Comparison of ENCODE assay signal across 8 cellular contexts in genomic region chr5:150781706-150782614, GRCh38. TPM values are rescaled to one million over a fixed set of nuclear protein-coding genes. Genes with fewer than 3 reads are reported as not detected.
DNase-seq lines count a peak whose midpoint lies in the region; ATAC-seq and TF ChIP-seq lines count a peak whose summit lies in the region.

No MANE protein-coding gene starts in this region.

- no peaks in the 10 kb centered on the region for H3K36me3 ChIP-seq in gastrocnemius medialis

- in situ Hi-C loops in gastrocnemius medialis (cut with MboI; ENCODE audit: low sequenced_read_pairs in 4 of 4): no loop called here

- DNase-seq in ELR (ENCODE audit: low read depth) (peak; percentile 93), T1000 (lab: John Stamatoyannopoulos, UW) (peak; percentile 59), fibroblast of villous mesenchyme (ENCODE audit: low read depth) (peak; percentile 99), gastrocnemius medialis (peak; percentile 55 to 77), glomerular visceral epithelial cell (ENCODE audit: extremely low spot score) (no peak)

- ATAC-seq in gastrocnemius medialis: peak; percentile 67
- no peak for ATAC-seq in HG03469 (IDR thresholded peaks at IDR 0.05; ENCODE audit: unreplicated experiment)
- ATAC-seq in HG02642 (IDR thresholded peaks at IDR 0.05; ENCODE audit: poor library complexity, unreplicated experiment): no peak
- no peak for ATAC-seq in GM18909 (IDR thresholded peaks at IDR 0.05; ENCODE audit: poor library complexity, unreplicated experiment)

- H3K4me3 ChIP-seq in fibroblast of villous mesenchyme (ENCODE audit: low read depth, low read length) (peak overlapping the region; percentile 95), gastrocnemius medialis (peak overlapping the region; percentile 38 to 91 (median 76))

- H3K4me1 ChIP-seq in gastrocnemius medialis: peaks cover 21 to 31% of the 10 kb centered on the region in 2 donors

- intact Hi-C loops in gastrocnemius medialis (cut with DNase I; ENCODE audit: low total_unique reads): loop anchor here (10.0 kb wide), 1 partner anchor 333 kb away; no protein-coding TSS in a partner anchor

- TF ChIP-seq CTCF in fibroblast of villous mesenchyme (IDR thresholded peaks at IDR 0.05; ENCODE audit: insufficient read depth, low read depth, low read length): no peak
- no peak for TF ChIP-seq CTCF in gastrocnemius medialis (IDR thresholded peaks at IDR 0.05 in 4 of 5, conservative IDR thresholded peaks at IDR 0.05 in 1 of 5)

- no peaks in the 10 kb centered on the region for H3K9me3 ChIP-seq in gastrocnemius medialis

- peak overlapping the region; percentile 81 to 87 (median 84) for H3K27ac ChIP-seq in gastrocnemius medialis

- peak; percentile 37 to 73 for TF ChIP-seq POLR2A in gastrocnemius medialis (IDR thresholded peaks at IDR 0.05)

- no peaks in the 10 kb centered on the region for H3K27me3 ChIP-seq in gastrocnemius medialis

RNA-seq across cellular contexts. Expression of gene SMIM3, which starts 3.4 kb away (rescaled TPM):
- 41.5 and 49.9 TPM in 2 replicates for total RNA-seq in fibroblast of villous mesenchyme
- total RNA-seq in gastrocnemius medialis: 10 to 100 TPM; 14.2 to 17.9 (median 15.4) TPM

RNA-seq across cellular contexts. Expression of gene DCTN4, which starts 23.1 kb away (rescaled TPM):
- total RNA-seq in fibroblast of villous mesenchyme: 48.3 and 66.1 TPM in 2 replicates
- total RNA-seq in gastrocnemius medialis: 10 to 100 TPM; 66.6 to 92.6 (median 72.8) TPM

Comparison
In these comparisons a context has a peak if more than half of its experiments do, and no peak if none do; other contexts are left out.
1. ATAC-seq: peak in gastrocnemius medialis (2 of 2); none in HG03469 (single experiment), HG02642 (single experiment) and GM18909 (single experiment).